10 cellular contexts compared by ENCODE assay signal in genomic region chr7:27346531-27347260, GRCh38.
DNase-seq lines count a peak whose midpoint lies in the region; ATAC-seq lines count a peak whose summit lies in the region.
"Had no signal": no experiment of that assay in that cellular context is flagged by ENCODE, and none has a peak within 500 bp of the region (broad histone marks: within the 10 kb centered on the region; RNA-seq: fewer than 3 reads in every experiment).

No MANE protein-coding gene starts in this region.

- no peaks in the 10 kb centered on the region for H3K36me3 Mint-ChIP-seq in stimulated activated memory B cell treated with anti-CD40 and anti-IgM and Interleukin-4, amounts not matched to agents 10 μg/mL and 1 μg/mL and 100 μg/mL, for 72 hours
- H3K36me3 Mint-ChIP-seq: activated naive CD4-positive, alpha-beta T cell treated with anti-CD3 and anti-CD28 coated beads, Interleukin-2, amount 50 U/mL, for 24 hours had no signal

- peak; percentile 28 for DNase-seq in Ammon's horn (ENCODE audit: low spot score)
- peak; percentile 49 for DNase-seq in HuH-7.5 (ENCODE audit: low spot score)
- DNase-seq in T47D (ENCODE audit: low read depth in 1 of 2, low spot score in 1 of 2): peak; percentile 55 to 96
- DNase-seq in mucosa of gallbladder (ENCODE audit: low spot score): peak; percentile 30
- no peak for DNase-seq in NCI-H2029 (lab: John Stamatoyannopoulos, UW)
- DNase-seq: DMS 273 treated with DMSO at 0.1 percent for 48 hours had no signal

- ATAC-seq in GM18861 (IDR thresholded peaks at IDR 0.05; ENCODE audit: unreplicated experiment) (no peak), GM19035 (IDR thresholded peaks at IDR 0.05; ENCODE audit: unreplicated experiment) (no peak)
- ATAC-seq in stimulated activated memory B cell treated with anti-CD40 and anti-IgM and Interleukin-4, amounts not matched to agents 10 μg/mL and 1 μg/mL and 100 μg/mL, for 72 hours: no peak

- no peaks in the 10 kb centered on the region for H3K9me3 Mint-ChIP-seq in stimulated activated memory B cell treated with anti-CD40 and anti-IgM and Interleukin-4, amounts not matched to agents 10 μg/mL and 1 μg/mL and 100 μg/mL, for 72 hours
- H3K9me3 Mint-ChIP-seq: activated naive CD4-positive, alpha-beta T cell treated with anti-CD3 and anti-CD28 coated beads, Interleukin-2, amount 50 U/mL, for 24 hours had no signal

- no peaks in the 10 kb centered on the region for H3K4me1 Mint-ChIP-seq in stimulated activated memory B cell treated with anti-CD40 and anti-IgM and Interleukin-4, amounts not matched to agents 10 μg/mL and 1 μg/mL and 100 μg/mL, for 72 hours
- H3K4me1 Mint-ChIP-seq: activated naive CD4-positive, alpha-beta T cell treated with anti-CD3 and anti-CD28 coated beads, Interleukin-2, amount 50 U/mL, for 24 hours had no signal

- H3K4me3 Mint-ChIP-seq in stimulated activated memory B cell treated with anti-CD40 and anti-IgM and Interleukin-4, amounts not matched to agents 10 μg/mL and 1 μg/mL and 100 μg/mL, for 72 hours: no peak overlapping the region
- H3K4me3 Mint-ChIP-seq: activated naive CD4-positive, alpha-beta T cell treated with anti-CD3 and anti-CD28 coated beads, Interleukin-2, amount 50 U/mL, for 24 hours had no signal

- in situ Hi-C loops in T47D (cut with HindIII; ENCODE audit: low pct_unique_long_range_greater_than_20kb, low sequenced_read_pairs): no loop called here

- peaks cover 46% of the 10 kb centered on the region for H3K27me3 Mint-ChIP-seq in stimulated activated memory B cell treated with anti-CD40 and anti-IgM and Interleukin-4, amounts not matched to agents 10 μg/mL and 1 μg/mL and 100 μg/mL, for 72 hours

- H3K27ac Mint-ChIP-seq in stimulated activated memory B cell treated with anti-CD40 and anti-IgM and Interleukin-4, amounts not matched to agents 10 μg/mL and 1 μg/mL and 100 μg/mL, for 72 hours: no peak overlapping the region
- H3K27ac Mint-ChIP-seq: activated naive CD4-positive, alpha-beta T cell treated with anti-CD3 and anti-CD28 coated beads, Interleukin-2, amount 50 U/mL, for 24 hours had no signal
